ENCODE assay signal across 1 cellular context in the genomic region with DNA sequence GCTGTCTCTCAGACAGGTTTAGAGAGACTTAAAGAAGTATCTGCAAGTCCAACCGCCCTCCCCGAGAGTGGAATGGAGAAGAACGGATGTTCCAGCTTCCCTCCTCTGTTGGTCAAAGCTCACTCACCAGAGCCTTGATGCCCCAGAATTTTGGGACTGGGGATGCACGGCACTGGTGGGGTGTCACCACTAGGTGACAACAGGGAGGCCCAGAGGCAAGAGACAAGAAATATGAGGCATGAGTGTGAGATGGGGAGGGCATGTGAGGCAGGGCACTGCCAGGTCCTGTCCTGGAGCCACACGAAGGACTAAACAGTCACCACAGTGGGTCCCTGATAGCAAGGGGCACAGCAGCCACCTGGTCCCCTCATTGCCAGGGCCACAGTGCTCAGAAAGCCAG.
TF ChIP-seq lines count a peak whose summit lies in the region.

No MANE protein-coding gene starts in this region.

TF ChIP-seq in GM23338, 12 proteins besides CTCF, POLR2A, EP300 and RAD21:
- TF ChIP-seq EZH2 (IDR thresholded peaks at IDR 0.05; ENCODE audit: low read depth, unreplicated experiment) (no peak), ZNF114 (CRISPR knock-in tag; IDR thresholded peaks at IDR 0.05) (no peak), STAT1 (IDR thresholded peaks at IDR 0.05; ENCODE audit: unreplicated experiment) (no peak), REST (IDR thresholded peaks at IDR 0.05; ENCODE audit: unreplicated experiment) (no peak), NANOG (IDR thresholded peaks at IDR 0.05; ENCODE audit: borderline replicate concordance) (no peak), CREB1 (CRISPR knock-in tag; IDR thresholded peaks at IDR 0.05; ENCODE audit: low read depth) (no peak), EZH2phosphoT487 (IDR thresholded peaks at IDR 0.05; ENCODE audit: unreplicated experiment) (no peak), JUNB (IDR thresholded peaks at IDR 0.05; ENCODE audit: unreplicated experiment) (no peak), POLR2AphosphoS5 (IDR thresholded peaks at IDR 0.05; ENCODE audit: low read depth) (no peak), ZNF331 (CRISPR knock-in tag; IDR thresholded peaks at IDR 0.05; ENCODE audit: low read depth) (no peak)
- TF ChIP-seq, protein P1, sequence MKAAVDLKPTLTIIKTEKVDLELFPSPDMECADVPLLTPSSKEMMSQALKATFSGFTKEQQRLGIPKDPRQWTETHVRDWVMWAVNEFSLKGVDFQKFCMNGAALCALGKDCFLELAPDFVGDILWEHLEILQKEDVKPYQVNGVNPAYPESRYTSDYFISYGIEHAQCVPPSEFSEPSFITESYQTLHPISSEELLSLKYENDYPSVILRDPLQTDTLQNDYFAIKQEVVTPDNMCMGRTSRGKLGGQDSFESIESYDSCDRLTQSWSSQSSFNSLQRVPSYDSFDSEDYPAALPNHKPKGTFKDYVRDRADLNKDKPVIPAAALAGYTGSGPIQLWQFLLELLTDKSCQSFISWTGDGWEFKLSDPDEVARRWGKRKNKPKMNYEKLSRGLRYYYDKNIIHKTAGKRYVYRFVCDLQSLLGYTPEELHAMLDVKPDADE (IDR thresholded peaks at IDR 0.05), result no peak
- TF ChIP-seq, protein P2, sequence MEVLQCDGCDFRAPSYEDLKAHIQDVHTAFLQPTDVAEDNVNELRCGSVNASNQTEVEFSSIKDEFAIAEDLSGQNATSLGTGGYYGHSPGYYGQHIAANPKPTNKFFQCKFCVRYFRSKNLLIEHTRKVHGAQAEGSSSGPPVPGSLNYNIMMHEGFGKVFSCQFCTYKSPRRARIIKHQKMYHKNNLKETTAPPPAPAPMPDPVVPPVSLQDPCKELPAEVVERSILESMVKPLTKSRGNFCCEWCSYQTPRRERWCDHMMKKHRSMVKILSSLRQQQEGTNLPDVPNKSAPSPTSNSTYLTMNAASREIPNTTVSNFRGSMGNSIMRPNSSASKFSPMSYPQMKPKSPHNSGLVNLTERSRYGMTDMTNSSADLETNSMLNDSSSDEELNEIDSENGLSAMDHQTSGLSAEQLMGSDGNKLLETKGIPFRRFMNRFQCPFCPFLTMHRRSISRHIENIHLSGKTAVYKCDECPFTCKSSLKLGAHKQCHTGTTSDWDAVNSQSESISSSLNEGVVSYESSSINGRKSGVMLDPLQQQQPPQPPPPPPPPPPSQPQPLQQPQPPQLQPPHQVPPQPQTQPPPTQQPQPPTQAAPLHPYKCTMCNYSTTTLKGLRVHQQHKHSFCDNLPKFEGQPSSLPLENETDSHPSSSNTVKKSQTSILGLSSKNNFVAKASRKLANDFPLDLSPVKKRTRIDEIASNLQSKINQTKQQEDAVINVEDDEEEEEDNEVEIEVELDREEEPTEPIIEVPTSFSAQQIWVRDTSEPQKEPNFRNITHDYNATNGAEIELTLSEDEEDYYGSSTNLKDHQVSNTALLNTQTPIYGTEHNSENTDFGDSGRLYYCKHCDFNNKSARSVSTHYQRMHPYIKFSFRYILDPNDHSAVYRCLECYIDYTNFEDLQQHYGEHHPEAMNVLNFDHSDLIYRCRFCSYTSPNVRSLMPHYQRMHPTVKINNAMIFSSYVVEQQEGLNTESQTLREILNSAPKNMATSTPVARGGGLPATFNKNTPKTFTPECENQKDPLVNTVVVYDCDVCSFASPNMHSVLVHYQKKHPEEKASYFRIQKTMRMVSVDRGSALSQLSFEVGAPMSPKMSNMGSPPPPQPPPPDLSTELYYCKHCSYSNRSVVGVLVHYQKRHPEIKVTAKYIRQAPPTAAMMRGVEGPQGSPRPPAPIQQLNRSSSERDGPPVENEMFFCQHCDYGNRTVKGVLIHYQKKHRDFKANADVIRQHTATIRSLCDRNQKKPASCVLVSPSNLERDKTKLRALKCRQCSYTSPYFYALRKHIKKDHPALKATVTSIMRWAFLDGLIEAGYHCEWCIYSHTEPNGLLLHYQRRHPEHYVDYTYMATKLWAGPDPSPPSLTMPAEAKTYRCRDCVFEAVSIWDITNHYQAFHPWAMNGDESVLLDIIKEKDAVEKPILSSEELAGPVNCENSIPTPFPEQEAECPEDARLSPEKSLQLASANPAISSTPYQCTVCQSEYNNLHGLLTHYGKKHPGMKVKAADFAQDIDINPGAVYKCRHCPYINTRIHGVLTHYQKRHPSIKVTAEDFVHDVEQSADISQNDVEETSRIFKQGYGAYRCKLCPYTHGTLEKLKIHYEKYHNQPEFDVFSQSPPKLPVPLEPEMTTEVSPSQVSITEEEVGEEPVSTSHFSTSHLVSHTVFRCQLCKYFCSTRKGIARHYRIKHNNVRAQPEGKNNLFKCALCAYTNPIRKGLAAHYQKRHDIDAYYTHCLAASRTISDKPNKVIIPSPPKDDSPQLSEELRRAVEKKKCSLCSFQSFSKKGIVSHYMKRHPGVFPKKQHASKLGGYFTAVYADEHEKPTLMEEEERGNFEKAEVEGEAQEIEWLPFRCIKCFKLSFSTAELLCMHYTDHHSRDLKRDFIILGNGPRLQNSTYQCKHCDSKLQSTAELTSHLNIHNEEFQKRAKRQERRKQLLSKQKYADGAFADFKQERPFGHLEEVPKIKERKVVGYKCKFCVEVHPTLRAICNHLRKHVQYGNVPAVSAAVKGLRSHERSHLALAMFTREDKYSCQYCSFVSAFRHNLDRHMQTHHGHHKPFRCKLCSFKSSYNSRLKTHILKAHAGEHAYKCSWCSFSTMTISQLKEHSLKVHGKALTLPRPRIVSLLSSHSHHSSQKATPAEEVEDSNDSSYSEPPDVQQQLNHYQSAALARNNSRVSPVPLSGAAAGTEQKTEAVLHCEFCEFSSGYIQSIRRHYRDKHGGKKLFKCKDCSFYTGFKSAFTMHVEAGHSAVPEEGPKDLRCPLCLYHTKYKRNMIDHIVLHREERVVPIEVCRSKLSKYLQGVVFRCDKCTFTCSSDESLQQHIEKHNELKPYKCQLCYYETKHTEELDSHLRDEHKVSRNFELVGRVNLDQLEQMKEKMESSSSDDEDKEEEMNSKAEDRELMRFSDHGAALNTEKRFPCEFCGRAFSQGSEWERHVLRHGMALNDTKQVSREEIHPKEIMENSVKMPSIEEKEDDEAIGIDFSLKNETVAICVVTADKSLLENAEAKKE (CRISPR knock-in tag; IDR thresholded peaks at IDR 0.05), result no peak
